22 cellular contexts compared by ENCODE assay signal in genomic region chr4:168674077-168674747, GRCh38.
DNase-seq lines count a peak whose midpoint lies in the region; ATAC-seq, FAIRE-seq and TF ChIP-seq lines count a peak whose summit lies in the region.
"Had no signal": no experiment of that assay in that cellular context is flagged by ENCODE, and none has a peak within 500 bp of the region (broad histone marks: within the 10 kb centered on the region; RNA-seq: fewer than 3 reads in every experiment).

No MANE protein-coding gene starts in this region.

- H3K9me3 Mint-ChIP-seq in osteocyte (ENCODE audit: unreplicated experiment): no peaks in the 10 kb centered on the region
- H3K9me3 Mint-ChIP-seq: activated naive CD4-positive, alpha-beta T cell treated with anti-CD3 and anti-CD28 coated beads, Interleukin-2, amount 10 ng/mL, durations not matched to agents 7 days and 5 days; activated T-cell treated with anti-CD3 and anti-CD28 coated beads, Interleukin-2, amount 50 U/mL, for 72 hours had no signal

- POLR2A ChIA-PET in HEK293 (lab: Yijun Ruan, JAX): interaction anchor here (1.3 kb wide), 1 partner anchor 158 kb away, joined by 4 read pairs; no protein-coding TSS in a partner anchor

- TF ChIP-seq CTCF in HEK293 (tag by site-specific recombination; IDR thresholded peaks at IDR 0.05) (no peak), bronchial epithelial cell (IDR thresholded peaks at IDR 0.05; ENCODE audit: insufficient read depth, low read length, severe bottlenecking) (no peak), gastrocnemius medialis (IDR thresholded peaks at IDR 0.05 in 4 of 5, conservative IDR thresholded peaks at IDR 0.05 in 1 of 5) (no peak), osteocyte (IDR thresholded peaks at IDR 0.05) (no peak)

- no peak overlapping the region for H3K27ac Mint-ChIP-seq in osteocyte (ENCODE audit: unreplicated experiment)
- H3K27ac Mint-ChIP-seq: activated naive CD4-positive, alpha-beta T cell treated with anti-CD3 and anti-CD28 coated beads, Interleukin-2, amount 10 ng/mL, durations not matched to agents 7 days and 5 days; activated T-cell treated with anti-CD3 and anti-CD28 coated beads, Interleukin-2, amount 50 U/mL, for 72 hours had no signal

- no peak for TF ChIP-seq POLR2A in gastrocnemius medialis (IDR thresholded peaks at IDR 0.05)

- no peak overlapping the region for H3K4me3 ChIP-seq in HEK293 (ENCODE audit: low read depth, low read length)
- no peak overlapping the region for H3K4me3 ChIP-seq in bronchial epithelial cell (ENCODE audit: low read depth, low read length)
- H3K4me3 ChIP-seq in gastrocnemius medialis: no peak overlapping the region
- H3K4me3 ChIP-seq: mucosa of descending colon, spleen, stomach, upper lobe of left lung had no signal

- H3K4me1 ChIP-seq in HEK293 (ENCODE audit: control insufficient read depth, insufficient read depth, low read length) (peaks cover 10% of the 10 kb centered on the region), gastrocnemius medialis (no peaks in the 10 kb centered on the region)
- H3K4me1 ChIP-seq: spleen had no signal

- H3K36me3 ChIP-seq in HEK293 (ENCODE audit: control insufficient read depth in 2 of 2, insufficient read depth in 1 of 2, low read length in 2 of 2) (peaks cover 0 to 3% of the 10 kb centered on the region in 2 experiments; a peak in 1 of 3 replicates), bronchial epithelial cell (ENCODE audit: control insufficient read depth, insufficient read depth, low read length) (no peaks in the 10 kb centered on the region), gastrocnemius medialis (no peaks in the 10 kb centered on the region)
- H3K36me3 ChIP-seq: spleen, upper lobe of left lung had no signal

- no peak for ATAC-seq in gastrocnemius medialis
- ATAC-seq: activated CD4-positive, CD25-positive, alpha-beta regulatory T cell treated with anti-CD3 and anti-CD28 coated beads, Interleukin-2, amount 50 U/mL, for 24 hours; activated T-cell treated with anti-CD3 and anti-CD28 coated beads, Interleukin-2, amount 50 U/mL, for 72 hours; mucosa of descending colon had no signal

- in situ Hi-C loops in gastrocnemius medialis (cut with MboI; ENCODE audit: low sequenced_read_pairs in 4 of 4): no loop called here

- intact Hi-C loops in gastrocnemius medialis (cut with DNase I; ENCODE audit: low total_unique reads): loop anchor here (2.0 kb wide), 1 partner anchor 17 kb away; no protein-coding TSS in a partner anchor

- FAIRE-seq in bronchial epithelial cell (lab: Jason Lieb, UNC): no peak

- H3K36me3 Mint-ChIP-seq in osteocyte (ENCODE audit: unreplicated experiment): peaks cover 31% of the 10 kb centered on the region
- H3K36me3 Mint-ChIP-seq: activated naive CD4-positive, alpha-beta T cell treated with anti-CD3 and anti-CD28 coated beads, Interleukin-2, amount 10 ng/mL, durations not matched to agents 7 days and 5 days had no signal

- no peak overlapping the region for H3K4me3 Mint-ChIP-seq in osteocyte (ENCODE audit: unreplicated experiment)
- H3K4me3 Mint-ChIP-seq: activated naive CD4-positive, alpha-beta T cell treated with anti-CD3 and anti-CD28 coated beads, Interleukin-2, amount 10 ng/mL, durations not matched to agents 7 days and 5 days; activated T-cell treated with anti-CD3 and anti-CD28 coated beads, Interleukin-2, amount 50 U/mL, for 72 hours had no signal

- DNase-seq in bronchial epithelial cell (ENCODE audit: low read depth) (peak; percentile 38), iris pigment epithelial cell (ENCODE audit: low read depth) (peak; percentile 91), gastrocnemius medialis (no peak), NCI-H2029 (lab: John Stamatoyannopoulos, UW) (no peak), osteocyte (ENCODE audit: extremely low spot score, unreplicated experiment) (no peak), GM19238 (ENCODE audit: insufficient read length, low spot score) (no peak), NCI-H1048 (lab: John Stamatoyannopoulos, UW) (no peak)
- DNase-seq: activated naive CD4-positive, alpha-beta T cell treated with anti-CD3 and anti-CD28 coated beads, Interleukin-2, amount 10 ng/mL, durations not matched to agents 7 days and 5 days; activated T-cell treated with anti-CD3 and anti-CD28 coated beads, Interleukin-2, amount 50 U/mL, for 72 hours; AML-193; aorta; DMS79; mucosa of descending colon; NCI-H1092 treated with DMSO at 0.1 percent for 48 hours; NCI-H2081 treated with DMSO at 0.1 percent for 48 hours; NCI-H526; spleen; stomach; T1000; upper lobe of left lung had no signal

- H3K27ac ChIP-seq in HEK293 (ENCODE audit: extremely low read depth, low read depth, low read length): peak overlapping the region; percentile 12; the same call in 1 of the 2 replicates
- H3K27ac ChIP-seq in gastrocnemius medialis: peak overlapping the region; percentile 54 to 84 (median 78)
- H3K27ac ChIP-seq: spleen, stomach, upper lobe of left lung had no signal

- H3K27me3 ChIP-seq in bronchial epithelial cell (ENCODE audit: control insufficient read depth, insufficient read depth, low read length) (no peaks in the 10 kb centered on the region), gastrocnemius medialis (no peaks in the 10 kb centered on the region)
- H3K27me3 ChIP-seq: spleen, stomach, upper lobe of left lung had no signal

- H3K9me3 ChIP-seq in HEK293 (ENCODE audit: control insufficient read depth, insufficient read depth, low read depth, low read length) (no peaks in the 10 kb centered on the region), gastrocnemius medialis (no peaks in the 10 kb centered on the region)
- H3K9me3 ChIP-seq: mucosa of descending colon, spleen, stomach, upper lobe of left lung had no signal

- CTCF ChIA-PET in HEK293 (lab: Yijun Ruan, JAX): interaction anchor here (0.5 to 1.6 kb wide), 6 partner anchors 8 to 1157 kb away, joined by 3 to 6 read pairs (median 4); no protein-coding TSS in a partner anchor

- no peaks in the 10 kb centered on the region for H3K27me3 Mint-ChIP-seq in osteocyte (ENCODE audit: unreplicated experiment)
- H3K27me3 Mint-ChIP-seq: activated naive CD4-positive, alpha-beta T cell treated with anti-CD3 and anti-CD28 coated beads, Interleukin-2, amount 10 ng/mL, durations not matched to agents 7 days and 5 days had no signal

- H3K4me1 Mint-ChIP-seq in osteocyte (ENCODE audit: unreplicated experiment): peaks cover 32% of the 10 kb centered on the region
- H3K4me1 Mint-ChIP-seq: activated naive CD4-positive, alpha-beta T cell treated with anti-CD3 and anti-CD28 coated beads, Interleukin-2, amount 10 ng/mL, durations not matched to agents 7 days and 5 days had no signal

TF ChIP-seq in HEK293, 187 proteins besides CTCF, POLR2A, EP300 and RAD21 (continues in another document):
- no peak for TF ChIP-seq ZNF639 (tag by site-specific recombination; IDR thresholded peaks at IDR 0.05)
- peak; percentile 80 for TF ChIP-seq WT1 (tag by site-specific recombination; IDR thresholded peaks at IDR 0.05)
- no peak for TF ChIP-seq ZBTB11 (tag by site-specific recombination; conservative IDR thresholded peaks at IDR 0.05; ENCODE audit: low read depth)
- no peak for TF ChIP-seq ZSCAN23 (tag by site-specific recombination; IDR thresholded peaks at IDR 0.05)
- no peak for TF ChIP-seq ZBTB8A (tag by site-specific recombination; IDR thresholded peaks at IDR 0.05)

Comparison
In these comparisons a context has a peak if more than half of its experiments do, and no peak if none do; other contexts are left out.
1. DNase-seq: peak in bronchial epithelial cell (single experiment) and iris pigment epithelial cell (single experiment); none in gastrocnemius medialis (0 of 2), NCI-H2029 (single experiment), osteocyte (single experiment), GM19238 (single experiment) and NCI-H1048 (single experiment).